Comparison of ENCODE assay signal across 15 cellular contexts in the genomic region with DNA sequence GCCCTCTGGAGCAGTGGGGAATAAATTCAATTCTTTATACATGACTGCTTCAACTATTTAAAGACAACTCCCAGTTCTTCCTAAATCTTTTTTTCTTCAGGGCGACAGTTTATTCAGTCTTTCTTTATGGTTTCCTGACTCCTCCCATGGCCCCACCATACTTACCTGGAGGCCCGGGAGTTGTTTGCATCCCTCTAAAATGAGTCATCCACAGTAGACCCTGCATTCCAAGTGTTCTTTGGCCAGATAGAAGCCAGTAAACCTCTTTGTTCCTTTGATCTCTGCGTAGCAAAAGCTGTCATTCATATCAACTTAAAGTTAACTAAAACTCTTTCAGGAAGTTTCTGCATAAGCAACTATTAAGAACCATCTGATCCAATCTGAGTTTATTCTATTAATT.
DNase-seq lines count a peak whose midpoint lies in the region; ATAC-seq and TF ChIP-seq lines count a peak whose summit lies in the region.
"Had no signal": no experiment of that assay in that cellular context is flagged by ENCODE, and none has a peak within 500 bp of the region (broad histone marks: within the 10 kb centered on the region; RNA-seq: fewer than 3 reads in every experiment).

No MANE protein-coding gene starts in this region.

- TF ChIP-seq RAD21 in HCT116 (IDR thresholded peaks at IDR 0.05; ENCODE audit: low read depth) = no peak

- BruUV-seq in HCT116 (replicated peaks; lab: Mats Ljungman, UMichigan) = no TSS peak

- H3K27me3 Mint-ChIP-seq in naive thymus-derived CD8-positive, alpha-beta T cell = peaks cover 3 to 30% (median 15%) of the 10 kb centered on the region in 5 donors

- no peaks in the 10 kb centered on the region for H3K4me1 Mint-ChIP-seq in naive thymus-derived CD8-positive, alpha-beta T cell
- H3K4me1 Mint-ChIP-seq: activated CD4-positive, alpha-beta memory T cell treated with anti-CD3 and anti-CD28 coated beads, Interleukin-2, amount 10 ng/mL, durations not matched to agents 7 days and 5 days; B cell had no signal

- H3K4me3 Mint-ChIP-seq in naive thymus-derived CD8-positive, alpha-beta T cell = no peak overlapping the region
- H3K4me3 Mint-ChIP-seq: activated CD4-positive, alpha-beta memory T cell treated with anti-CD3 and anti-CD28 coated beads, Interleukin-2, amount 10 ng/mL, durations not matched to agents 7 days and 5 days; B cell had no signal

- peaks cover 19 to 29% of the 10 kb centered on the region in 2 experiments for H3K4me1 ChIP-seq in HCT116 (ENCODE audit: control insufficient read depth in 1 of 2, insufficient read depth in 2 of 2, low read length in 2 of 2)
- H3K4me1 ChIP-seq in RWPE2 (ENCODE audit: insufficient read depth, poor library complexity, severe bottlenecking) = peaks cover 11% of the 10 kb centered on the region
- H3K4me1 ChIP-seq: psoas muscle had no signal

- no peaks in the 10 kb centered on the region for H3K9me2 ChIP-seq in HCT116 (ENCODE audit: insufficient read depth)

- DNase-seq in HCT116 (ENCODE audit: low read depth, low spot score) (peak; percentile 33), RWPE2 (ENCODE audit: low spot score) (no peak), iPS-NIHi7 (ENCODE audit: extremely low spot score) (peak; percentile 72), renal cortical epithelial cell (ENCODE audit: low read depth) (peak; percentile 83), putamen (ENCODE audit: low spot score) (no peak)
- no peak for DNase-seq in naive thymus-derived CD8-positive, alpha-beta T cell
- DNase-seq: activated CD4-positive, alpha-beta memory T cell treated with anti-CD3 and anti-CD28 coated beads, Interleukin-2, amount 10 ng/mL, durations not matched to agents 7 days and 5 days; activated T-cell treated with anti-CD3 and anti-CD28 coated beads, Interleukin-2, amount 50 U/mL, for 48 hours; cerebellar nuclear complex; NCI-H1930; NCI-H524; psoas muscle had no signal

- peak overlapping the region; percentile 97 for H2AFZ ChIP-seq in HCT116 (ENCODE audit: low read depth, low read length, poor library complexity, severe bottlenecking)

- no peak overlapping the region for H3K9ac ChIP-seq in HCT116 (ENCODE audit: low read length)

- TF ChIP-seq CTCF in HCT116 (IDR thresholded peaks at IDR 0.05 in 2 of 3, conservative IDR thresholded peaks at IDR 0.05 in 1 of 3; ENCODE audit: borderline replicate concordance in 1 of 3, insufficient read depth in 1 of 3, low read depth in 2 of 3, low read length in 2 of 3) (no peak), RWPE2 (IDR thresholded peaks at IDR 0.05; ENCODE audit: poor library complexity, severe bottlenecking) (no peak)

- H3K4me2 ChIP-seq in HCT116 (ENCODE audit: low read length) = peak overlapping the region; percentile 66

- no peaks in the 10 kb centered on the region for H3K36me3 Mint-ChIP-seq in naive thymus-derived CD8-positive, alpha-beta T cell

- H3K9me3 Mint-ChIP-seq in naive thymus-derived CD8-positive, alpha-beta T cell = peaks cover 0 to 2% (median 0%) of the 10 kb centered on the region in 9 donors
- H3K9me3 Mint-ChIP-seq: activated CD4-positive, alpha-beta memory T cell treated with anti-CD3 and anti-CD28 coated beads, Interleukin-2, amount 10 ng/mL, durations not matched to agents 7 days and 5 days had no signal

- H3K27me3 ChIP-seq in HCT116 (ENCODE audit: insufficient read depth, low read length) (no peaks in the 10 kb centered on the region), RWPE2 (ENCODE audit: insufficient read depth, poor library complexity, severe bottlenecking) (no peaks in the 10 kb centered on the region)

- POLR2A ChIA-PET in HCT116 (lab: Charles Lee) = no interaction called here
- POLR2A ChIA-PET in naive thymus-derived CD8-positive, alpha-beta T cell (lab: Charles Lee) = no interaction called here

- H3K27ac ChIP-seq in HCT116 (ENCODE audit: low read depth, low read length) = no peak overlapping the region
- H3K27ac ChIP-seq in RWPE2 (ENCODE audit: poor library complexity, severe bottlenecking) = peak overlapping the region; percentile 42
- H3K27ac ChIP-seq: psoas muscle had no signal

- H3K27ac Mint-ChIP-seq in naive thymus-derived CD8-positive, alpha-beta T cell = no peak overlapping the region
- H3K27ac Mint-ChIP-seq: activated CD4-positive, alpha-beta memory T cell treated with anti-CD3 and anti-CD28 coated beads, Interleukin-2, amount 10 ng/mL, durations not matched to agents 7 days and 5 days; B cell had no signal

- H3K4me3 ChIP-seq in HCT116 (replicated peaks in 1 of 2; ENCODE audit: low read depth in 1 of 2, low read length in 2 of 2) = peak overlapping the region in 1 of 2 experiments; percentile 15; a peak in 1 of 4 replicates
- H3K4me3 ChIP-seq in RWPE2 (ENCODE audit: severe bottlenecking) = no peak overlapping the region
- H3K4me3 ChIP-seq: psoas muscle had no signal

- no peaks in the 10 kb centered on the region for H3K9me3 ChIP-seq in HCT116 (ENCODE audit: control insufficient read depth in 1 of 2, insufficient read depth in 1 of 2, low read depth in 1 of 2, low read length in 2 of 2)
- no peaks in the 10 kb centered on the region for H3K9me3 ChIP-seq in RWPE2 (ENCODE audit: severe bottlenecking)
- H3K9me3 ChIP-seq: psoas muscle had no signal

- CTCF ChIA-PET in HCT116 (lab: Charles Lee) = no interaction called here

- RAD21 ChIA-PET in HCT116 (lab: Charles Lee; ENCODE audit: low non-redundant PET in 1 of 2, low total read pairs in 2 of 2, uncharacterized antibody in 2 of 2, unreplicated experiment in 2 of 2) = interaction anchor here in 1 of 2 experiments (0.6 kb wide), 1 partner anchor 263 kb away, joined by 4 read pairs; no protein-coding TSS in a partner anchor

- no peaks in the 10 kb centered on the region for H4K20me1 ChIP-seq in HCT116 (ENCODE audit: insufficient read depth)

- intact Hi-C loops in HCT116 (cut with micrococcal nuclease) = no loop called here

- no peak for TF ChIP-seq POLR2A in HCT116 (IDR thresholded peaks at IDR 0.05; ENCODE audit: borderline replicate concordance, extremely low read depth, insufficient read depth, insufficient read length)

- no peaks in the 10 kb centered on the region for H3K36me3 ChIP-seq in HCT116 (ENCODE audit: control insufficient read depth in 1 of 2, insufficient read depth in 2 of 2, low read length in 2 of 2)
- H3K36me3 ChIP-seq in RWPE2 (ENCODE audit: low read depth) = no peaks in the 10 kb centered on the region

- no peaks in the 10 kb centered on the region for H3K79me2 ChIP-seq in HCT116 (ENCODE audit: insufficient read depth, low read length)

- ATAC-seq in HCT116 (peak; percentile 88), RWPE2 (ENCODE audit: low read depth) (peak; percentile 96), HG02588 (IDR thresholded peaks at IDR 0.05; ENCODE audit: unreplicated experiment) (no peak), HG03354 (IDR thresholded peaks at IDR 0.05; ENCODE audit: poor library complexity, severe bottlenecking, unreplicated experiment) (no peak)
- ATAC-seq in naive thymus-derived CD8-positive, alpha-beta T cell = no peak
- ATAC-seq: psoas muscle had no signal

TF ChIP-seq in HCT116, 20 proteins besides CTCF, POLR2A, EP300 and RAD21:
- peak; percentile 83 for TF ChIP-seq TCF7L2 (IDR thresholded peaks at IDR 0.05; ENCODE audit: borderline replicate concordance, extremely low read depth, insufficient read depth, insufficient read length)
- TF ChIP-seq EZH2phosphoT487 (IDR thresholded peaks at IDR 0.05; ENCODE audit: borderline replicate concordance) = no peak
- TF ChIP-seq CBX3 (IDR thresholded peaks at IDR 0.05; ENCODE audit: low read depth) = 0 out of 2 replicates have a peak, but pooled peaks have one; percentile 10
- TF ChIP-seq FOSL1 (IDR thresholded peaks at IDR 0.05; ENCODE audit: low read depth) = peak; percentile 49
- TF ChIP-seq JUND (IDR thresholded peaks at IDR 0.05) = peak; percentile 53; the same call in 1 of the 2 replicates
- no peak for TF ChIP-seq SRF (IDR thresholded peaks at IDR 0.05; ENCODE audit: low read depth)
- TF ChIP-seq POLR2AphosphoS5 (IDR thresholded peaks at IDR 0.05; ENCODE audit: low read depth, low read length) = no peak
TF ChIP-seq in HCT116: peak in this region for 4.

Comparison
In these comparisons a context has a peak if more than half of its experiments do, and no peak if none do; other contexts are left out.
1. ATAC-seq: peak in HCT116 (single experiment) and RWPE2 (single experiment); none in HG02588 (single experiment), HG03354 (single experiment) and naive thymus-derived CD8-positive, alpha-beta T cell (0 of 2).
2. DNase-seq: peak in HCT116 (single experiment), iPS-NIHi7 (single experiment) and renal cortical epithelial cell (single experiment); none in RWPE2 (single experiment), putamen (single experiment) and naive thymus-derived CD8-positive, alpha-beta T cell (0 of 10).